9 cellular contexts compared by ENCODE assay signal in the genomic region with DNA sequence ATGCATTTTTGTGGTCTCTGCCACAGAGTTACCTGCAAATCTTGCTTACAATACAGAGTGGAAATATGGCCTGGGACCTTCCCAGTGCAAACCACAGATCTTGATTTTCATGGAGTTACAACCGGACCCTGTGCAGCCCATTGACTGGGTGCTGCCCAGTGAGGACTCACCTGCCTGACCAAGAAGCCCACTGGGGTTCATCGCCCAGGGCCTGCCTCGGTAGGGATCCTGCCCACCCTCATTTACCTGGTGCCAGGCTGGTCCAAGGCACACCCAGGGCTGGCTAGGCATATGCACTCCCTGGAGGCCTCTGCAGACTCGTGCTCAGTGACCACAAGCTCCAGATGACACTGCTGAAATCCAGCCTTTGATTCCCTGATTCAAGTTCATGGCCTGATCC.
"Had no signal": no experiment of that assay in that cellular context is flagged by ENCODE, and none has a peak within 500 bp of the region (broad histone marks: within the 10 kb centered on the region; RNA-seq: fewer than 3 reads in every experiment).

No MANE protein-coding gene starts in this region.

- H3K4me2 ChIP-seq: GM23338 had no signal

- H3K27ac ChIP-seq: GM23248 had no signal

- H3K9me3 ChIP-seq: HAP-1 had no signal

- ATAC-seq: GM23338, HCT116 had no signal

- H3K4me3 ChIP-seq: GM23248, GM23338, HAP-1 had no signal

- H3K4me3 Mint-ChIP-seq: GM23338, H9, HFFc6 had no signal

- DNase-seq: GM23248, GOT3, H7, H9, HCEC 1CT, HFFc6 had no signal

- H3K27ac Mint-ChIP-seq: GM23338, H9, HFFc6 had no signal

- H3K9me3 Mint-ChIP-seq: H9 had no signal

- H3K4me1 ChIP-seq: HAP-1 had no signal

- H3K36me3 ChIP-seq: HAP-1 had no signal

- H3K9ac ChIP-seq: GM23248 had no signal

- H2AFZ ChIP-seq: GM23248, GM23338 had no signal
